11 cellular contexts compared by ENCODE assay signal in the genomic region with DNA sequence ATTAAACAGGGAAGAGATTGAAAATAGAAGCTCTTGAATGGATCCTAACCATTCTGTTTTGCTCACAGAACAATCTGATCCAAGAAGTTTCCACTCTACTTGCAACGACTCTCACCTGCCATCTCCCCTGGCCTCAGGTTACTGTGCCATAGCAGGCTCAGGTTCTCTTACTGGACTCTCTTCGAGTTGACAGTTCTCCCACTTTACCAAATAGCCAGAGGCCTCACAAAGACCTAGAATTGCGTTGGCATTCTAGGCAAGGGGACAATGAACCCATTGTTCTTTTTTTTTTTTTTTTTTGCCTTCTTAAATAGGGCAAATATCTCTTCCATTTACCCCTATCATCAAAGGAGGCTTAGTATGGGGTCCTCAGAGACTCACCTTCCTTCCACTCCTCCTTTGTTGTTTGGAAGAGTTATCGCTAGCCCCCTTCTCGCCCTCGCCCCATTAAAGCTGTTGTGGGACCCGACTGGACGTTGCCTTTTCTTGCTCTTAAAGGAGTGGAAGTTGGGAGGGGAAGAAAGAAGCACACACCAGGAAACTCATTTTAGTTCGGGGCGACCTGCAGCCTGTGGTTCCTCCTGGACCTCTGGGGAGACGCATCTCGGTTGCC. TPM values are rescaled to one million over a fixed set of nuclear protein-coding genes. Genes with fewer than 3 reads are reported as not detected.
DNase-seq lines count a peak whose midpoint lies in the region; ATAC-seq, FAIRE-seq and TF ChIP-seq lines count a peak whose summit lies in the region.
"Had no signal": no experiment of that assay in that cellular context is flagged by ENCODE, and none has a peak within 500 bp of the region (broad histone marks: within the 10 kb centered on the region; RNA-seq: fewer than 3 reads in every experiment).

No MANE protein-coding gene starts in this region.

- H3K4me3 Mint-ChIP-seq in Calu3 (ENCODE audit: low read depth, unreplicated experiment) = peak overlapping the region; percentile 90
- peak overlapping the region; percentile 92 for H3K4me3 Mint-ChIP-seq in progenitor cell of endocrine pancreas (ENCODE audit: low read depth)
- H3K4me3 Mint-ChIP-seq: activated CD4-positive, alpha-beta memory T cell treated with anti-CD3 and anti-CD28 coated beads for 36 hours had no signal

- H3K9me3 Mint-ChIP-seq in Calu3 (ENCODE audit: low read depth, unreplicated experiment) (no peaks in the 10 kb centered on the region), progenitor cell of endocrine pancreas (ENCODE audit: low read depth) (no peaks in the 10 kb centered on the region)
- H3K9me3 Mint-ChIP-seq: activated CD4-positive, alpha-beta memory T cell treated with anti-CD3 and anti-CD28 coated beads for 36 hours had no signal

- ATAC-seq in RWPE2 (ENCODE audit: low read depth) (no peak), right cardiac atrium (no peak), left lobe of liver (no peak), GM18519 (IDR thresholded peaks at IDR 0.05; ENCODE audit: low FRiP score, unreplicated experiment) (no peak), HG02870 (IDR thresholded peaks at IDR 0.05; ENCODE audit: unreplicated experiment) (no peak)

- peaks cover 69% of the 10 kb centered on the region for H3K27me3 Mint-ChIP-seq in Calu3 (ENCODE audit: unreplicated experiment)
- H3K27me3 Mint-ChIP-seq in progenitor cell of endocrine pancreas = peaks cover 36% of the 10 kb centered on the region

- DNase-seq in Calu3 (no peak), RWPE2 (ENCODE audit: low spot score) (no peak), right cardiac atrium (no peak), progenitor cell of endocrine pancreas (ENCODE audit: low spot score, unreplicated experiment) (no peak), frontal cortex (ENCODE audit: low spot score in 2 of 2) (no peak), left lobe of liver (ENCODE audit: low spot score) (no peak)
- DNase-seq: activated CD4-positive, alpha-beta memory T cell treated with anti-CD3 and anti-CD28 coated beads for 36 hours had no signal

- H3K4me3 ChIP-seq in RWPE2 (ENCODE audit: severe bottlenecking) (peak overlapping the region; percentile 20), right cardiac atrium (ENCODE audit: low read length) (peak overlapping the region; percentile 26)

- intact Hi-C loops in Calu3 (cut with micrococcal nuclease; ENCODE audit: unreplicated experiment) = no loop called here
- intact Hi-C loops in right cardiac atrium (cut with DNase I) = no loop called here

- no peaks in the 10 kb centered on the region for H3K36me3 ChIP-seq in RWPE2 (ENCODE audit: low read depth)

- CTCF ChIA-PET in Calu3 (lab: Charles Lee) = no interaction called here

- H3K4me1 ChIP-seq in RWPE2 (ENCODE audit: insufficient read depth, poor library complexity, severe bottlenecking) (no peaks in the 10 kb centered on the region), right cardiac atrium (ENCODE audit: control insufficient read depth, insufficient read depth, low read length) (peaks cover 3% of the 10 kb centered on the region)

- FAIRE-seq in frontal cortex (lab: Jason Lieb, UNC) = no peak

- peaks cover 54% of the 10 kb centered on the region for H3K27me3 ChIP-seq in RWPE2 (ENCODE audit: insufficient read depth, poor library complexity, severe bottlenecking)
- peaks cover 3% of the 10 kb centered on the region for H3K27me3 ChIP-seq in right cardiac atrium (ENCODE audit: control insufficient read depth, insufficient read depth)

- H3K9me3 ChIP-seq in RWPE2 (ENCODE audit: severe bottlenecking) (no peaks in the 10 kb centered on the region), right cardiac atrium (ENCODE audit: control insufficient read depth, low read length) (no peaks in the 10 kb centered on the region)

- H3K27ac ChIP-seq in RWPE2 (ENCODE audit: poor library complexity, severe bottlenecking) (no peak overlapping the region), right cardiac atrium (ENCODE audit: low read length) (no peak overlapping the region)

- H3K27ac Mint-ChIP-seq in Calu3 (ENCODE audit: unreplicated experiment) (no peak overlapping the region), progenitor cell of endocrine pancreas (peak overlapping the region; percentile 94)
- H3K27ac Mint-ChIP-seq: activated CD4-positive, alpha-beta memory T cell treated with anti-CD3 and anti-CD28 coated beads for 36 hours had no signal

- 25% methylated on average over 12 of the region's 12 CpGs for WGBS in right cardiac atrium

- peaks cover 10% of the 10 kb centered on the region for H3K4me1 Mint-ChIP-seq in Calu3 (ENCODE audit: low read depth, unreplicated experiment)
- H3K4me1 Mint-ChIP-seq in progenitor cell of endocrine pancreas (ENCODE audit: low read depth) = peaks cover 20% of the 10 kb centered on the region

- no TSS peak for BruUV-seq in Calu3 (replicated peaks; lab: Mats Ljungman, UMichigan)

- TF ChIP-seq CTCF in Calu3 (IDR thresholded peaks at IDR 0.05; ENCODE audit: unreplicated experiment) = no peak
- TF ChIP-seq CTCF in RWPE2 (IDR thresholded peaks at IDR 0.05; ENCODE audit: poor library complexity, severe bottlenecking) = no peak
- TF ChIP-seq CTCF in progenitor cell of endocrine pancreas (IDR thresholded peaks at IDR 0.05; ENCODE audit: unreplicated experiment) = no peak

- H3K36me3 Mint-ChIP-seq in Calu3 (ENCODE audit: insufficient read depth, unreplicated experiment) (peaks cover 10% of the 10 kb centered on the region), progenitor cell of endocrine pancreas (ENCODE audit: insufficient read depth) (no peaks in the 10 kb centered on the region)
- H3K36me3 Mint-ChIP-seq: activated CD4-positive, alpha-beta memory T cell treated with anti-CD3 and anti-CD28 coated beads for 36 hours had no signal

RNA-seq across cellular contexts. Expression of gene PLPPR1, which starts 0.7 kb away (rescaled TPM):
- total RNA-seq in Calu3 (2022) = not detected in 2 replicates
- total RNA-seq in right cardiac atrium = not detected
- not detected for polyA plus RNA-seq in right cardiac atrium
- total RNA-seq in progenitor cell of endocrine pancreas = 12.2 TPM in 2 replicates
- 249 TPM for total RNA-seq in frontal cortex
- 1.2 TPM for total RNA-seq in left lobe of liver
- total RNA-seq: activated CD4-positive, alpha-beta memory T cell treated with anti-CD3 and anti-CD28 coated beads for 36 hours; dermis microvascular lymphatic vessel endothelial cell; renal cortical epithelial cell had no signal

Comparison
In these comparisons a context has a peak if more than half of its experiments do, and no peak if none do; other contexts are left out.
1. RNA of gene PLPPR1, which starts 0.7 kb away (total RNA-seq): 249 TPM in frontal cortex (single experiment); 12.2 TPM in progenitor cell of endocrine pancreas, 1.2 TPM in left lobe of liver (single experiment), not detected in Calu3 and not detected in right cardiac atrium; every median in the first group is over 10 times any median in the second.